ENCODE assay signal across 8 cellular contexts in genomic region chr5:131264453-131265200, GRCh38. TPM values are rescaled to one million over a fixed set of nuclear protein-coding genes. Genes with fewer than 3 reads are reported as not detected.
DNase-seq lines count a peak whose midpoint lies in the region; FAIRE-seq and TF ChIP-seq lines count a peak whose summit lies in the region.

No MANE protein-coding gene starts in this region.

- peaks cover 4% of the 10 kb centered on the region for H3K36me3 ChIP-seq in effector memory CD4-positive, alpha-beta T cell (ENCODE audit: control insufficient read depth, insufficient read depth, low read length)
- no peaks in the 10 kb centered on the region for H3K36me3 ChIP-seq in suprapubic skin

- H3K9me3 ChIP-seq in effector memory CD4-positive, alpha-beta T cell (ENCODE audit: control insufficient read depth, low read length), result no peaks in the 10 kb centered on the region
- H3K9me3 ChIP-seq in suprapubic skin, result no peaks in the 10 kb centered on the region

- TF ChIP-seq POLR2A in suprapubic skin (IDR thresholded peaks at IDR 0.05), result no peak

- peak overlapping the region; percentile 98 for H3K27ac ChIP-seq in effector memory CD4-positive, alpha-beta T cell (ENCODE audit: insufficient read depth, low read length, poor library complexity, severe bottlenecking)
- peak overlapping the region; percentile 95 for H3K27ac ChIP-seq in suprapubic skin

- DNase-seq in A172 (ENCODE audit: low spot score) (peak; percentile 33), GM12865 (ENCODE audit: low read depth) (peak; percentile 71), HuH-7.5 (ENCODE audit: low spot score) (peak; percentile 18), midbrain (lab: John Stamatoyannopoulos, UW) (peak; percentile 53), suprapubic skin (ENCODE audit: low spot score in 2 of 2) (no peak), D721Med (ENCODE audit: insufficient read length, low spot score) (no peak)
- DNase-seq in activated CD4-positive, alpha-beta T cell treated with anti-CD3 and anti-CD28 coated beads for 48 hours, result peak; percentile 63
- no peak for DNase-seq in effector memory CD4-positive, alpha-beta T cell

- H3K4me3 ChIP-seq in GM12865 (ENCODE audit: low read depth, low read length) (peak overlapping the region; percentile 98), suprapubic skin (peak overlapping the region; percentile 99)
- peak overlapping the region; percentile 99 for H3K4me3 ChIP-seq in effector memory CD4-positive, alpha-beta T cell (ENCODE audit: insufficient read depth, low read depth, low read length, poor library complexity, severe bottlenecking)

- no peaks in the 10 kb centered on the region for H3K27me3 ChIP-seq in effector memory CD4-positive, alpha-beta T cell (replicated peaks; ENCODE audit: control insufficient read depth, insufficient read depth, low read length, poor library complexity, severe bottlenecking)
- no peaks in the 10 kb centered on the region for H3K27me3 ChIP-seq in suprapubic skin

- peaks cover 26% of the 10 kb centered on the region for H3K4me1 ChIP-seq in effector memory CD4-positive, alpha-beta T cell (ENCODE audit: control insufficient read depth, insufficient read depth, low read length, poor library complexity, severe bottlenecking)
- peaks cover 58% of the 10 kb centered on the region for H3K4me1 ChIP-seq in suprapubic skin

- TF ChIP-seq EP300 in suprapubic skin (IDR thresholded peaks at IDR 0.05), result no peak

- 4% methylated on average over 12 of the region's 37 CpGs for WGBS in suprapubic skin

- FAIRE-seq in D721Med (lab: Jason Lieb, UNC), result no peak

- TF ChIP-seq CTCF in GM12865 (IDR thresholded peaks at IDR 0.05; ENCODE audit: insufficient read depth, low read depth, low read length, missing control alignments), result no peak
- TF ChIP-seq CTCF in suprapubic skin (IDR thresholded peaks at IDR 0.05), result no peak
- TF ChIP-seq CTCF in D721Med (IDR thresholded peaks at IDR 0.05; ENCODE audit: insufficient read depth, missing control alignments), result no peak

RNA-seq across cellular contexts. Expression of gene CDC42SE2, which starts 0.8 kb away (rescaled TPM):
- total RNA-seq in A172 (2014; rRNA removed; shearing (Covaris generic)), result 49.6 and 52.3 TPM in 2 replicates
- 10 to 100 TPM; 32.4 to 46.6 (median 36.7) TPM for total RNA-seq in suprapubic skin

Comparison
In these comparisons a context has a peak if more than half of its experiments do, and no peak if none do; other contexts are left out.
1. DNase-seq: peak in A172 (single experiment), GM12865 (single experiment), HuH-7.5 (single experiment), activated CD4-positive, alpha-beta T cell treated with anti-CD3 and anti-CD28 coated beads for 48 hours (single experiment) and midbrain (single experiment); none in effector memory CD4-positive, alpha-beta T cell (0 of 3), suprapubic skin (0 of 2) and D721Med (single experiment).
2. Peak in every context shown above with its lines, with median percentiles within 50 percentile points of each other: H3K4me3 ChIP-seq.